8 cellular contexts compared by ENCODE assay signal in genomic region chr10:128125416-128125943, GRCh38. TPM values are rescaled to one million over a fixed set of nuclear protein-coding genes. Genes with fewer than 3 reads are reported as not detected.
DNase-seq lines count a peak whose midpoint lies in the region; ATAC-seq, FAIRE-seq and TF ChIP-seq lines count a peak whose summit lies in the region.

No MANE protein-coding gene starts in this region.

- intact Hi-C loops in CD4-positive, alpha-beta memory T cell (cut with micrococcal nuclease): loop anchor here (10.0 kb wide), 2 partner anchors 51 to 1339 kb away; partner anchors contain the start of gene MGMT
- intact Hi-C loops in HepG2 (cut with micrococcal nuclease; ENCODE audit: unreplicated experiment): loop anchor here (1.0 kb wide), 1 partner anchor 32 kb away; no protein-coding TSS in a partner anchor

- no peaks in the 10 kb centered on the region for H3K9me3 Mint-ChIP-seq in CD4-positive, alpha-beta memory T cell

- in situ Hi-C loops in HepG2 (cut with HindIII; ENCODE audit: extremely low pct_ligation_motif_present, low pct_unique_long_range_greater_than_20kb): no loop called here

- under 1% methylated on average over 16 of the region's 33 CpGs for WGBS in HepG2 (ENCODE audit: low lambda C conversion rate)
- WGBS in upper lobe of left lung, 2 donors: 4 to 6% methylated on average over 19 to 25 of the region's 33 CpGs

- H3K36me3 ChIP-seq in CD4-positive, alpha-beta memory T cell (ENCODE audit: insufficient read depth, low read length): no peaks in the 10 kb centered on the region
- H3K36me3 ChIP-seq in KMS-11 (ENCODE audit: insufficient read depth) (0 out of 2 replicates have a peak, but pooled peaks cover 8% of the 10 kb centered on the region), HepG2 (replicated peaks in 1 of 2; ENCODE audit: control insufficient read depth in 1 of 2, insufficient read depth in 2 of 2, low read length in 2 of 2) (peaks cover 0 to 19% of the 10 kb centered on the region in 2 experiments; a peak in 4 of 5 replicates), upper lobe of left lung (no peaks in the 10 kb centered on the region)

- H3K79me2 ChIP-seq in KMS-11 (ENCODE audit: insufficient read depth, low read depth): peaks cover 53% of the 10 kb centered on the region
- H3K79me2 ChIP-seq in HepG2 (ENCODE audit: insufficient read depth, low read length): peaks cover 47% of the 10 kb centered on the region

- peak; percentile 24 for ATAC-seq in HepG2
- ATAC-seq in upper lobe of left lung (ENCODE audit: low FRiP score in 2 of 2): no peak
- no peak for ATAC-seq in HG02840 (IDR thresholded peaks at IDR 0.05; ENCODE audit: low FRiP score, unreplicated experiment)
- ATAC-seq in HG03460 (IDR thresholded peaks at IDR 0.05; ENCODE audit: unreplicated experiment): no peak

- no peak for TF ChIP-seq RAD21 in HepG2 (CRISPR knock-in tag; IDR thresholded peaks at IDR 0.05)

- TSS peak; percentile 64 for BruUV-seq in HepG2 (replicated peaks; lab: Mats Ljungman, UMichigan)

- peak overlapping the region; percentile 70 for H3K4me2 ChIP-seq in KMS-11
- peak overlapping the region; percentile 87 for H3K4me2 ChIP-seq in HepG2 (ENCODE audit: low read depth, low read length)

- peak overlapping the region; percentile 88 for H3K9ac ChIP-seq in KMS-11
- peak overlapping the region; percentile 86 for H3K9ac ChIP-seq in HepG2 (ENCODE audit: insufficient read depth, low read depth, low read length)

- no peaks in the 10 kb centered on the region for H3K9me3 ChIP-seq in CD4-positive, alpha-beta memory T cell (ENCODE audit: control insufficient read depth in 1 of 2, low read length in 2 of 2)
- H3K9me3 ChIP-seq in HepG2 (ENCODE audit: low read length): no peaks in the 10 kb centered on the region
- H3K9me3 ChIP-seq in upper lobe of left lung: no peaks in the 10 kb centered on the region

- FAIRE-seq in HepG2 (lab: Jason Lieb, UNC): no peak

- H3K36me3 Mint-ChIP-seq in CD4-positive, alpha-beta memory T cell: peaks cover 0 to 2% of the 10 kb centered on the region in 2 donors

- peak overlapping the region; percentile 89 to 96 (median 92) for H3K4me3 Mint-ChIP-seq in CD4-positive, alpha-beta memory T cell

- TF ChIP-seq CTCF in KMS-11 (conservative IDR thresholded peaks at IDR 0.05; ENCODE audit: low read depth, low read length): no peak
- TF ChIP-seq CTCF in HepG2 (CRISPR knock-in tag; IDR thresholded peaks at IDR 0.05): no peak
- TF ChIP-seq CTCF in upper lobe of left lung (IDR thresholded peaks at IDR 0.05): no peak

- CTCF ChIA-PET in CD4-positive, alpha-beta memory T cell (lab: Charles Lee; ENCODE audit: partially characterized antibody): interaction anchor here (0.7 to 2.0 kb wide), 4 partner anchors 9 to 25 kb away, joined by 3 to 6 read pairs (median 5); no protein-coding TSS in a partner anchor
- CTCF ChIA-PET in HepG2 (lab: Yijun Ruan, JAX; ENCODE audit: low intra/inter-chr PET ratio, low total read pairs): no interaction called here

- H3K27ac ChIP-seq in CD4-positive, alpha-beta memory T cell (ENCODE audit: low read depth, low read length): peak overlapping the region; percentile 41
- H3K27ac ChIP-seq in KMS-11: peak overlapping the region; percentile 60
- H3K27ac ChIP-seq in HepG2 (ENCODE audit: extremely low read length, insufficient read depth, low read length): peak overlapping the region; percentile 80
- H3K27ac ChIP-seq in upper lobe of left lung: peak overlapping the region in 2 of 4 donors; percentile 16 to 26

- TF ChIP-seq EP300 in HepG2 (IDR thresholded peaks at IDR 0.05; ENCODE audit: low read depth in 2 of 2, low read length in 2 of 2): no peak
- TF ChIP-seq EP300 in HepG2 (CRISPR knock-in tag; IDR thresholded peaks at IDR 0.05; ENCODE audit: borderline replicate concordance): no peak
- no peak for TF ChIP-seq EP300 in upper lobe of left lung (IDR thresholded peaks at IDR 0.05)

- peak in 3 of 5 donors; percentile 12 to 39 (median 24) for DNase-seq in CD4-positive, alpha-beta memory T cell
- DNase-seq in astrocyte of the hippocampus (ENCODE audit: low read depth, low spot score) (peak; percentile 39), HepG2 (ENCODE audit: low spot score) (no peak), upper lobe of left lung (peak in 1 of 2 donors; percentile 86), middle frontal gyrus (ENCODE audit: extremely low spot score, low spot score) (no peak)

- 0 out of 4 replicates have a peak, but pooled peaks of 1 of the 2 experiments have one; percentile 26 for TF ChIP-seq POLR2A in HepG2 (IDR thresholded peaks at IDR 0.05; ENCODE audit: insufficient read depth in 1 of 2, low read depth in 2 of 2, low read length in 2 of 2)
- no peak for TF ChIP-seq POLR2A in upper lobe of left lung (IDR thresholded peaks at IDR 0.05)

- POLR2A ChIA-PET in CD4-positive, alpha-beta memory T cell (lab: Charles Lee; ENCODE audit: partially characterized antibody): interaction anchor here (0.9 to 2.4 kb wide), 6 partner anchors 10 to 78 kb away, joined by 3 to 10 read pairs (median 6); no protein-coding TSS in a partner anchor
- POLR2A ChIA-PET in HepG2 (lab: Yijun Ruan, JAX): no interaction called here

- H2AFZ ChIP-seq in KMS-11 (ENCODE audit: low read depth) (no peak overlapping the region), HepG2 (ENCODE audit: low read length) (no peak overlapping the region)

- peak overlapping the region; percentile 62 to 88 (median 75) for H3K27ac Mint-ChIP-seq in CD4-positive, alpha-beta memory T cell

- peaks cover 13 to 37% (median 36%) of the 10 kb centered on the region in 4 donors for H3K4me1 Mint-ChIP-seq in CD4-positive, alpha-beta memory T cell

- H4K20me1 ChIP-seq in KMS-11 (ENCODE audit: insufficient read depth): peaks cover 16% of the 10 kb centered on the region
- H4K20me1 ChIP-seq in HepG2 (ENCODE audit: insufficient read depth, low read length): no peaks in the 10 kb centered on the region

- peaks cover 6 to 20% of the 10 kb centered on the region in 2 donors for H3K27me3 Mint-ChIP-seq in CD4-positive, alpha-beta memory T cell

- peak overlapping the region; percentile 22 to 71 for H3K4me3 ChIP-seq in CD4-positive, alpha-beta memory T cell (ENCODE audit: low read length in 2 of 2)
- H3K4me3 ChIP-seq in KMS-11 (IDR thresholded peaks at IDR 0.05; ENCODE audit: insufficient read depth, low read depth, low read length): no peak overlapping the region
- peak overlapping the region; percentile 74 to 93 (median 79) for H3K4me3 ChIP-seq in HepG2 (replicated peaks in 1 of 3; ENCODE audit: insufficient read depth in 1 of 3, low read depth in 2 of 3, low read length in 3 of 3)
- peak overlapping the region in 3 of 4 donors; percentile 73 to 79 (median 73) for H3K4me3 ChIP-seq in upper lobe of left lung

- peaks cover 12% of the 10 kb centered on the region for H3K27me3 ChIP-seq in CD4-positive, alpha-beta memory T cell (ENCODE audit: insufficient read depth, low read length)
- no peaks in the 10 kb centered on the region for H3K27me3 ChIP-seq in KMS-11 (ENCODE audit: insufficient read depth, low read depth)
- H3K27me3 ChIP-seq in HepG2 (ENCODE audit: control insufficient read depth in 1 of 2, insufficient read depth in 2 of 2, low read length in 2 of 2): no peaks in the 10 kb centered on the region
- peaks cover 0 to 3% (median 0%) of the 10 kb centered on the region in 4 donors for H3K27me3 ChIP-seq in upper lobe of left lung

- peaks cover 48% of the 10 kb centered on the region for H3K4me1 ChIP-seq in CD4-positive, alpha-beta memory T cell (ENCODE audit: insufficient read depth, low read length)
- peaks cover 36% of the 10 kb centered on the region for H3K4me1 ChIP-seq in KMS-11 (ENCODE audit: low read depth, poor library complexity, severe bottlenecking)
- peaks cover 34% of the 10 kb centered on the region for H3K4me1 ChIP-seq in HepG2 (ENCODE audit: insufficient read depth, low read length)
- peaks cover 12 to 22% (median 15%) of the 10 kb centered on the region in 4 donors for H3K4me1 ChIP-seq in upper lobe of left lung

TF ChIP-seq in HepG2, 621 proteins besides CTCF, POLR2A, EP300 and RAD21 (continues in another document):
- TF ChIP-seq KLF16 (CRISPR knock-in tag; IDR thresholded peaks at IDR 0.05) (no peak), ZNF564 (CRISPR knock-in tag; IDR thresholded peaks at IDR 0.05) (no peak), SMC3 (IDR thresholded peaks at IDR 0.05; ENCODE audit: low read length) (no peak), KDM5A (IDR thresholded peaks at IDR 0.05; ENCODE audit: borderline replicate concordance, low read length) (no peak), MAZ (IDR thresholded peaks at IDR 0.05; ENCODE audit: borderline replicate concordance, low read depth, low read length) (no peak), MAZ (CRISPR knock-in tag; IDR thresholded peaks at IDR 0.05; ENCODE audit: low read depth) (no peak)

RNA-seq across cellular contexts. Expression of gene MKI67, which starts 0.7 kb away (rescaled TPM):
- under 1 TPM; 0.17 to 0.93 TPM for total RNA-seq in CD4-positive, alpha-beta memory T cell
- polyA plus RNA-seq in CD4-positive, alpha-beta memory T cell: under 1 TPM in 1 of 2 donors, not detected in 1; 0.11 TPM
- total RNA-seq in HepG2 (2016; rRNA removed; fragmentation: Illumina TruSeq; extraction: Trizol) (22.9 and 54.3 TPM in 2 replicates), upper lobe of left lung (1 to 10 TPM; 1.0 to 7.3 (median 5.0) TPM)
- 2.3 and 2.6 TPM in 2 replicates for total RNA-seq in HepG2 (2016; cell fraction: cytosol; rRNA removed; fragmentation: Illumina TruSeq; extraction: Trizol; ENCODE audit: low read depth)
- total RNA-seq in HepG2 (2016; cell fraction: insoluble cytoplasmic fraction; rRNA removed; fragmentation: Illumina TruSeq; extraction: Trizol): 19.0 and 47.1 TPM in 2 replicates
- 8.0 and 10.9 TPM in 2 replicates for total RNA-seq in HepG2 (2016; cell fraction: membrane; rRNA removed; fragmentation: Illumina TruSeq; extraction: Trizol)
- 63.2 and 64.1 TPM in 2 replicates for total RNA-seq in HepG2 (2016; cell fraction: nucleus; rRNA removed; fragmentation: Illumina TruSeq; extraction: Trizol)
- polyA plus RNA-seq in HepG2 (2011; rRNA removed): 4.7 and 6.7 TPM in 2 replicates
- 5.0 and 5.1 TPM in 2 replicates for polyA plus RNA-seq in HepG2 (2011; cell fraction: cytosol; rRNA removed)
- 10.0 and 14.1 TPM in 2 replicates for polyA plus RNA-seq in HepG2 (2011; cell fraction: nucleus; rRNA removed)
- polyA plus RNA-seq in HepG2 (2012): 6.6 and 17.1 TPM in 2 replicates
- 1.0 and 1.3 TPM in 2 replicates for polyA plus RNA-seq in HepG2 (2016; cell fraction: cytosol; fragmentation: Illumina TruSeq; extraction: Trizol; ENCODE audit: low read depth)
- polyA plus RNA-seq in HepG2 (2016; cell fraction: insoluble cytoplasmic fraction; fragmentation: Illumina TruSeq; extraction: Trizol; ENCODE audit: low read depth): 49.6 and 59.8 TPM in 2 replicates
- 2.2 and 3.0 TPM in 2 replicates for polyA plus RNA-seq in HepG2 (2016; cell fraction: membrane; fragmentation: Illumina TruSeq; extraction: Trizol; ENCODE audit: low read depth)
- polyA plus RNA-seq in HepG2 (2016; cell fraction: nucleus; fragmentation: Illumina TruSeq; extraction: Trizol; ENCODE audit: insufficient read depth, low read depth): 88.9 and 112 TPM in 2 replicates
- 8.0 and 51.1 TPM in 2 replicates for polyA minus RNA-seq in HepG2 (2011; rRNA and poly(A)+ RNA removed; ENCODE audit: low replicate concordance)
- polyA minus RNA-seq in HepG2 (2011; cell fraction: cytosol; rRNA and poly(A)+ RNA removed): 16.7 and 21.3 TPM in 2 replicates
- 25.5 and 35.3 TPM in 2 replicates for polyA minus RNA-seq in HepG2 (2011; cell fraction: nucleus; rRNA and poly(A)+ RNA removed)

Comparison
In these comparisons a context has a peak if more than half of its experiments do, and no peak if none do; other contexts are left out.
1. DNase-seq: peak in CD4-positive, alpha-beta memory T cell (3 of 5) and astrocyte of the hippocampus (single experiment); none in HepG2 (single experiment) and middle frontal gyrus (single experiment).